In the genomic region with DNA sequence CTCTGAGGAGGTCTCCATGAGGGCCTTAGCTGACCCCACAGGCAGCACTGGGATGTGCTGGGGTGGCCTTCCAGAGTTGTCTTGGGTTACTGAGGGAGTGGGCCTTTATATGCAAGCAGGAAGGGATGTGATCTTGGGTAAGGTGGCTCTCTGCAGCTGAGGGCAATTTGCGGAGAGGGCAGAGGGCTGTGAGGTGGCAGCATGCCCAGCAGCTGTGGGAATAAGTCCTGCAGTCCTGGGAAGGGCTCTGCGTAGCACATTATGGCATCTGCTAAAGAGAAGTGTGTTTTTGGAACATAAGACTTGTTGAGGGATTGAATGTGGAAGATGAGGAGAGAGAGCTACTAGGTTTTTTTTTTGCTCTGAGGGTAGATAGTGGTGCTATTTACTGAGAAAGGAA, we compare ENCODE assay signal across 21 cellular contexts.
"Had no signal": no experiment of that assay in that cellular context is flagged by ENCODE, and none has a peak within 500 bp of the region (broad histone marks: within the 10 kb centered on the region; RNA-seq: fewer than 3 reads in every experiment).

No MANE protein-coding gene starts in this region.

- H3K4me1 ChIP-seq: esophagus squamous epithelium, foreskin keratinocyte, left ventricle myocardium inferior had no signal

- H3K36me3 Mint-ChIP-seq: activated naive CD8-positive, alpha-beta T cell treated with anti-CD3 and anti-CD28 coated beads for 36 hours; brain; memory B cell; natural killer cell treated with Interleukin-12 subunit alpha and Interleukin-12 subunit beta and Interleukin-15 and Interleukin-18, amount 100 ng/mL, for 72 hours had no signal

- ATAC-seq: foreskin keratinocyte; natural killer cell treated with Interleukin-12 subunit alpha and Interleukin-12 subunit beta and Interleukin-15 and Interleukin-18, amount 100 ng/mL, for 72 hours; T-helper 17 cell had no signal

- H3K4me1 Mint-ChIP-seq: activated CD4-positive, alpha-beta T cell treated with anti-CD3 and anti-CD28 coated beads, Interleukin-2, amount 10 ng/mL, durations not matched to agents 24 days and 14 days; activated naive CD8-positive, alpha-beta T cell treated with anti-CD3 and anti-CD28 coated beads for 36 hours; central memory CD8-positive, alpha-beta T cell; memory B cell had no signal

- H3K27me3 Mint-ChIP-seq: memory B cell had no signal

- H3K36me3 ChIP-seq: esophagus squamous epithelium, left ventricle myocardium inferior, tibial nerve, WERI-Rb-1 had no signal

- H3K27ac ChIP-seq: esophagus squamous epithelium, foreskin keratinocyte, left ventricle myocardium inferior, skin epidermis, tibial nerve, WERI-Rb-1 had no signal

- H3K9me3 ChIP-seq: esophagus squamous epithelium, left ventricle myocardium inferior, tibial nerve had no signal

- DNase-seq: activated CD4-positive, alpha-beta T cell treated with anti-CD3 and anti-CD28 coated beads, Interleukin-2, amount 10 ng/mL, durations not matched to agents 24 days and 14 days; activated CD8-positive, alpha-beta memory T cell treated with anti-CD3 and anti-CD28 coated beads for 24 hours; activated naive CD8-positive, alpha-beta T cell treated with anti-CD3 and anti-CD28 coated beads for 36 hours; cortex of kidney; effector CD8-positive, alpha-beta T cell; esophagus squamous epithelium; foreskin keratinocyte; glutamatergic neuron; hypothalamus; kidney; left ventricle myocardium inferior; stimulated activated CD4-positive, alpha-beta T cell treated with anti-CD3 and anti-CD28 coated beads, Interleukin-4, amount 100 ng/mL, for 24 hours; stimulated activated naive CD4-positive, alpha-beta T cell treated with Interleukin-2 at 50 U/mL for 16 hours; T-helper 17 cell; WERI-Rb-1 had no signal

- H3K9me3 Mint-ChIP-seq: activated CD4-positive, alpha-beta T cell treated with anti-CD3 and anti-CD28 coated beads, Interleukin-2, amount 10 ng/mL, durations not matched to agents 24 days and 14 days; activated naive CD8-positive, alpha-beta T cell treated with anti-CD3 and anti-CD28 coated beads for 36 hours; brain; central memory CD8-positive, alpha-beta T cell; memory B cell; natural killer cell treated with Interleukin-12 subunit alpha and Interleukin-12 subunit beta and Interleukin-15 and Interleukin-18, amount 100 ng/mL, for 72 hours had no signal

- H3K27ac Mint-ChIP-seq: activated CD4-positive, alpha-beta T cell treated with anti-CD3 and anti-CD28 coated beads, Interleukin-2, amount 10 ng/mL, durations not matched to agents 24 days and 14 days; activated naive CD8-positive, alpha-beta T cell treated with anti-CD3 and anti-CD28 coated beads for 36 hours; brain; memory B cell; natural killer cell treated with Interleukin-12 subunit alpha and Interleukin-12 subunit beta and Interleukin-15 and Interleukin-18, amount 100 ng/mL, for 72 hours; T-helper 17 cell had no signal

- H3K4me3 ChIP-seq: esophagus squamous epithelium, left ventricle myocardium inferior, skin epidermis, tibial nerve had no signal

- H3K27me3 ChIP-seq: esophagus squamous epithelium, tibial nerve had no signal

- H3K4me3 Mint-ChIP-seq: activated CD4-positive, alpha-beta T cell treated with anti-CD3 and anti-CD28 coated beads, Interleukin-2, amount 10 ng/mL, durations not matched to agents 24 days and 14 days; activated naive CD8-positive, alpha-beta T cell treated with anti-CD3 and anti-CD28 coated beads for 36 hours; brain; central memory CD8-positive, alpha-beta T cell; memory B cell; natural killer cell treated with Interleukin-12 subunit alpha and Interleukin-12 subunit beta and Interleukin-15 and Interleukin-18, amount 100 ng/mL, for 72 hours; T-helper 17 cell had no signal
